In genomic region chr11:15725246-15725645, GRCh38 we compare ENCODE assay signal across 20 cellular contexts.
"Had no signal": no experiment of that assay in that cellular context is flagged by ENCODE, and none has a peak within 500 bp of the region (broad histone marks: within the 10 kb centered on the region; RNA-seq: fewer than 3 reads in every experiment).

No MANE protein-coding gene starts in this region.

- FAIRE-seq: endothelial cell of umbilical vein, frontal cortex, small intestine had no signal

- H3K4me3 ChIP-seq: colonic mucosa, heart left ventricle, lung, right atrium auricular region, stomach, uterus had no signal

- H3K4me1 ChIP-seq: colonic mucosa, right atrium auricular region, stomach, uterus had no signal

- H3K36me3 ChIP-seq: colonic mucosa, heart left ventricle, neutrophil, right atrium auricular region, stomach, uterus had no signal

- ATAC-seq: heart left ventricle; naive thymus-derived CD4-positive, alpha-beta T cell had no signal

- DNase-seq: colonic mucosa; dermis blood vessel endothelial cell; endodermal cell; heart left ventricle; hippocampal formation; mesendoderm; naive thymus-derived CD4-positive, alpha-beta T cell; nephron progenitor cell; posterior cingulate gyrus; small intestine; stimulated activated CD4-positive, alpha-beta T cell treated with anti-CD3 and anti-CD28 coated beads, Interleukin-12 subunit alpha, Interleukin-12 subunit beta, amount 100 ng/mL, for 4 hours; stimulated activated naive CD4-positive, alpha-beta T cell; stomach; substantia nigra; uterus had no signal

- H3K27ac ChIP-seq: colonic mucosa, heart left ventricle, neutrophil, right atrium auricular region, stomach, uterus had no signal

- H3K9me3 ChIP-seq: colonic mucosa, neutrophil, right atrium auricular region, stomach, uterus had no signal

- H3K27me3 ChIP-seq: colonic mucosa, heart left ventricle, neutrophil, right atrium auricular region, stomach, uterus had no signal
